ENCODE assay signal across 9 cellular contexts in the genomic region with DNA sequence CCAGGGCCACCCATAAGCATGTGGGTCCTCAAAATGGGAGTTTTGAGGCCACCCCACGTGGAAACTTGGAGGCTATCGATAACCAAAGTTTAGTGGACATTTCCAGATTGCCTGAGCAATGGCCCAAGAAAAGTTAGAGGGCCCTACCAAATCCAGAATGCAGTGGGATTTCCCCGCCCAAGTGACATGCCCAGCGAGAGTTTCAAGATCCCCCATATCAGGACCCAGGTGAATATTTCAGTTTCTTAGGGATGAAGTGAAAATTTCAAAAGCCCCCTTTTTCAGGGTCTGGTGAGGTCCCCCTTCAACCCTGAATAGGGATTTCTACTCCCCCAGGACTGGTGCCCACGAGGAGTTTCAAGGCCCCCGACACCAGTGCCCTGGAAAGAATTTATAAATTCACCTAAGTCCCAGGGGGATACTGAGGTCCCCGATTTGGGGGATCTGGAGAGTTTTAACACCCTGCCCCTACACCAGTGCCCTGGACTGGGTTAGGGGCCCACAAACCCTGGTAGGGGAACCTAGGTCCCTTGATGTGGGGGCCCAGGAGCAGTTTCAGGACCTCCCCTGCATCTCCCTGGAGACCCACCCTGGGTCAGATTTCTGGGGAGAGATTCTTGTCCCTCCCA. TPM values are rescaled to one million over a fixed set of nuclear protein-coding genes. Genes with fewer than 3 reads are reported as not detected.
DNase-seq lines count a peak whose midpoint lies in the region; ATAC-seq and TF ChIP-seq lines count a peak whose summit lies in the region.
"Had no signal": no experiment of that assay in that cellular context is flagged by ENCODE, and none has a peak within 500 bp of the region (broad histone marks: within the 10 kb centered on the region; RNA-seq: fewer than 3 reads in every experiment).

No MANE protein-coding gene starts in this region.

- no peaks in the 10 kb centered on the region for H3K27me3 Mint-ChIP-seq in effector memory CD8-positive, alpha-beta T cell
- peaks cover 11% of the 10 kb centered on the region for H3K27me3 Mint-ChIP-seq in Calu3 (ENCODE audit: unreplicated experiment)

- BruUV-seq in Calu3 (replicated peaks; lab: Mats Ljungman, UMichigan), result no TSS peak

- no peaks in the 10 kb centered on the region for H3K9me3 Mint-ChIP-seq in effector memory CD8-positive, alpha-beta T cell
- H3K9me3 Mint-ChIP-seq in Calu3 (ENCODE audit: low read depth, unreplicated experiment), result no peaks in the 10 kb centered on the region

- peaks cover 28% of the 10 kb centered on the region for H3K36me3 Mint-ChIP-seq in effector memory CD8-positive, alpha-beta T cell (ENCODE audit: insufficient read depth)
- no peaks in the 10 kb centered on the region for H3K36me3 Mint-ChIP-seq in Calu3 (ENCODE audit: insufficient read depth, unreplicated experiment)

- no peak for TF ChIP-seq CTCF in Calu3 (IDR thresholded peaks at IDR 0.05; ENCODE audit: unreplicated experiment)

- H3K9me3 ChIP-seq in aorta (ENCODE audit: control insufficient read depth, low read length), result no peaks in the 10 kb centered on the region

- no peak for DNase-seq in Jurkat, Clone E6-1 (ENCODE audit: low read depth, low spot score)
- no peak for DNase-seq in effector memory CD8-positive, alpha-beta T cell
- no peak for DNase-seq in Calu3
- DNase-seq in stimulated activated CD4-positive, alpha-beta T cell treated with anti-CD3 and anti-CD28 coated beads, Interleukin-15, amount 100 ng/mL, for 24 hours, result no peak
- no peak for DNase-seq in HuH-7 (ENCODE audit: low spot score)
- DNase-seq in aorta, result no peak

- no peaks in the 10 kb centered on the region for H3K36me3 ChIP-seq in aorta (ENCODE audit: control insufficient read depth in 1 of 2, insufficient read depth in 2 of 2, low read length in 1 of 2)

- no peaks in the 10 kb centered on the region for H3K4me1 ChIP-seq in aorta (ENCODE audit: control insufficient read depth in 1 of 2, insufficient read depth in 2 of 2, low read length in 2 of 2)

- no peaks in the 10 kb centered on the region for H3K27me3 ChIP-seq in aorta (ENCODE audit: control insufficient read depth in 1 of 2, insufficient read depth in 2 of 2, low read length in 1 of 2)

- CTCF ChIA-PET in Calu3 (lab: Charles Lee), result no interaction called here

- H3K4me3 Mint-ChIP-seq in effector memory CD8-positive, alpha-beta T cell, result peak overlapping the region; percentile 82 to 88
- no peak overlapping the region for H3K4me3 Mint-ChIP-seq in Calu3 (ENCODE audit: low read depth, unreplicated experiment)

- WGBS in aorta, 2 donors, result 87 to 88% methylated on average over 7 of the region's 7 CpGs

- H3K27ac ChIP-seq in skin epidermis, result peak overlapping the region in 20 of 21 experiments; percentile 14 to 97 (median 78)
- no peak overlapping the region for H3K27ac ChIP-seq in aorta (ENCODE audit: low read depth in 1 of 2, low read length in 2 of 2)

- peak overlapping the region; percentile 63 for H3K4me3 ChIP-seq in Jurkat, Clone E6-1 (ENCODE audit: low read length)
- H3K4me3 ChIP-seq in skin epidermis (peak overlapping the region; percentile 27 to 44 (median 37)), aorta (ENCODE audit: low read length in 2 of 2) (no peak overlapping the region)

- H3K4me1 Mint-ChIP-seq in effector memory CD8-positive, alpha-beta T cell (ENCODE audit: low read depth in 2 of 2), result peaks cover 35 to 40% of the 10 kb centered on the region in 2 donors
- no peaks in the 10 kb centered on the region for H3K4me1 Mint-ChIP-seq in Calu3 (ENCODE audit: low read depth, unreplicated experiment)

- intact Hi-C loops in Calu3 (cut with micrococcal nuclease; ENCODE audit: unreplicated experiment) (no loop called here), aorta (cut with DNase I) (no loop called here)

- H3K27ac Mint-ChIP-seq in effector memory CD8-positive, alpha-beta T cell, result peak overlapping the region; percentile 82 to 92
- H3K27ac Mint-ChIP-seq in Calu3 (ENCODE audit: unreplicated experiment), result no peak overlapping the region

- ATAC-seq in GM19397 (IDR thresholded peaks at IDR 0.05; ENCODE audit: unreplicated experiment) (peak; percentile 15), aorta (ENCODE audit: low FRiP score) (no peak)
- no peak for ATAC-seq in effector memory CD8-positive, alpha-beta T cell (replicated peaks)

RNA-seq across cellular contexts. Expression of gene BST2, which starts 0.7 kb away (rescaled TPM):
- polyA plus RNA-seq in Jurkat, Clone E6-1 (2012; ENCODE audit: insufficient read depth, insufficient read length), result not detected
- total RNA-seq in Calu3 (2022) (0.94 and 10.4 TPM in 2 replicates), aorta (100 to 1,000 TPM in 1 of 2 donors, 10 to 100 TPM in 1; 72.0 to 116 TPM)
- 100 to 1,000 TPM; 114 to 171 TPM for polyA plus RNA-seq in aorta

RNA-seq across cellular contexts. Expression of gene CCDC194, which starts 10.7 kb away (rescaled TPM):
- not detected for polyA plus RNA-seq in Jurkat, Clone E6-1 (2012; ENCODE audit: insufficient read depth, insufficient read length)
- total RNA-seq in Calu3 (2022) (not detected in 2 replicates), aorta (1 to 10 TPM in 1 of 2 donors, under 1 TPM in 1; 0.71 to 1.7 TPM)
- not detected for polyA plus RNA-seq in aorta

RNA-seq across cellular contexts. Expression of gene MVB12A, which starts 15.1 kb away (rescaled TPM):
- polyA plus RNA-seq in Jurkat, Clone E6-1 (2012; ENCODE audit: insufficient read depth, insufficient read length), result 78.9 TPM
- total RNA-seq in Calu3 (2022) (35.6 and 41.1 TPM in 2 replicates), aorta (10 to 100 TPM; 28.5 to 48.0 TPM)
- 10 to 100 TPM; 50.7 to 68.6 TPM for polyA plus RNA-seq in aorta

RNA-seq across cellular contexts. Expression of gene PLVAP, which starts 27.6 kb away (rescaled TPM):
- not detected for polyA plus RNA-seq in Jurkat, Clone E6-1 (2012; ENCODE audit: insufficient read depth, insufficient read length)
- total RNA-seq in Calu3 (2022), result not detected in 2 replicates
- total RNA-seq in aorta, result 100 to 1,000 TPM; 368 to 411 TPM
- polyA plus RNA-seq in aorta, result 10 to 100 TPM in 1 of 2 donors, 1 to 10 TPM in 1; 4.0 to 21.8 TPM

RNA-seq across cellular contexts. Expression of gene TMEM221, which starts 43.7 kb away (rescaled TPM):
- polyA plus RNA-seq in Jurkat, Clone E6-1 (2012; ENCODE audit: insufficient read depth, insufficient read length), result not detected
- total RNA-seq in Calu3 (2022), result 0.32 and 0.59 TPM in 2 replicates
- total RNA-seq in aorta, result under 1 TPM in 1 of 2 donors, not detected in 1; 0.30 TPM
- polyA plus RNA-seq in aorta, result under 1 TPM in 1 of 2 donors, not detected in 1; 0.38 TPM
- total RNA-seq: pulmonary artery endothelial cell had no signal

Comparison
In these comparisons a context has a peak if more than half of its experiments do, and no peak if none do; other contexts are left out.
1. H3K4me3 ChIP-seq: peak in Jurkat, Clone E6-1 (single experiment) and skin epidermis (7 of 7); none in aorta (0 of 2).
2. H3K27ac ChIP-seq: peak in skin epidermis (20 of 21); none in aorta (0 of 2).